ENCODE assay signal across 17 cellular contexts in the genomic region with DNA sequence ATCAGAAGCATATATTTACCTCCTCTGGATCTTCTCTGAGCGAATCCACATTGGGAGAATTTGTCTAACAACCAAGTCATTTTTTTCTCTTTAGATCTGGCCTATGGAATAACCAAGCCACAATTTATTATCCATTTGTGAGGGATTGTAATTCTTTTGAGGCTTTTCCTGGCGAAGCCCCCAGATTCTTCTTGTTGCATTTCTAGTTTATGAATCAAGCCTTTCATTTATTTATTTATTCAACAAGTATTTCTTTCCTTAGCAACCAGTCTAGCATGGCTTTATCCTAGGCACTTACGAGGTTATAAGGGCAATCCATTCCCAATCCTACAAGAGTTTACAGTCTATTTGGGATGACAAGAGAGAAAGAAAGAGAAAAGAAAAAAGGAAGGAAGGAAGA. TPM values are rescaled to one million over a fixed set of nuclear protein-coding genes. Genes with fewer than 3 reads are reported as not detected.
DNase-seq lines count a peak whose midpoint lies in the region; ATAC-seq and TF ChIP-seq lines count a peak whose summit lies in the region.
"Had no signal": no experiment of that assay in that cellular context is flagged by ENCODE, and none has a peak within 500 bp of the region (broad histone marks: within the 10 kb centered on the region; RNA-seq: fewer than 3 reads in every experiment).

No MANE protein-coding gene starts in this region.

- no peak overlapping the region for H3K9ac ChIP-seq in GM23248

- no peaks in the 10 kb centered on the region for H4K20me1 ChIP-seq in GM23248 (ENCODE audit: insufficient read depth)

- H3F3A ChIP-seq in GM23248 (ENCODE audit: insufficient read depth) = peaks cover 17% of the 10 kb centered on the region; the same call in 1 of the 2 replicates

- H3K79me2 ChIP-seq in GM23248 (ENCODE audit: insufficient read depth) = no peaks in the 10 kb centered on the region

- H3K27me3 ChIP-seq in GM23248 (replicated peaks; ENCODE audit: insufficient read depth) = no peaks in the 10 kb centered on the region
- H3K27me3 ChIP-seq: SJCRH30, uterus had no signal

- H3K4me3 ChIP-seq in AG04449 (ENCODE audit: low read depth, low read length) (no peak overlapping the region), GM23248 (no peak overlapping the region), astrocyte of the cerebellum (ENCODE audit: low read depth, low read length) (no peak overlapping the region), fibroblast of the aortic adventitia (ENCODE audit: low read depth, low read length) (no peak overlapping the region), coronary artery (no peak overlapping the region)
- H3K4me3 ChIP-seq: SJCRH30, uterus had no signal

- POLR2A ChIA-PET in AG04449 (lab: Yijun Ruan, JAX) = no interaction called here

- peak overlapping the region; percentile 64 for H3K27ac ChIP-seq in GM23248
- H3K27ac ChIP-seq in coronary artery = no peak overlapping the region
- H3K27ac ChIP-seq: SJCRH30, uterus had no signal

- in situ Hi-C loops in GM23248 (cut with MboI) (no loop called here), astrocyte of the cerebellum (cut with HindIII; ENCODE audit: low sequenced_read_pairs) (no loop called here)

- H3K36me3 ChIP-seq in GM23248 (ENCODE audit: low read depth) = no peaks in the 10 kb centered on the region
- H3K36me3 ChIP-seq: SJCRH30, uterus had no signal

- H3K9me2 ChIP-seq in GM23248 (ENCODE audit: insufficient read depth) = no peaks in the 10 kb centered on the region

- peak overlapping the region; percentile 17 for H3K4me2 ChIP-seq in GM23248 (ENCODE audit: unreplicated experiment)

- TF ChIP-seq CTCF in AG04449 (IDR thresholded peaks at IDR 0.05; ENCODE audit: insufficient read depth, low read length, missing control alignments) (no peak), astrocyte of the cerebellum (IDR thresholded peaks at IDR 0.05; ENCODE audit: low read depth, low read length, missing control alignments) (no peak), fibroblast of the aortic adventitia (IDR thresholded peaks at IDR 0.05; ENCODE audit: insufficient read depth, low read length) (no peak), coronary artery (IDR thresholded peaks at IDR 0.05) (no peak)

- CTCF ChIA-PET in AG04449 (lab: Yijun Ruan, JAX) = no interaction called here

- H3K4me1 ChIP-seq in GM23248 (ENCODE audit: insufficient read depth) = peaks cover 25% of the 10 kb centered on the region
- H3K4me1 ChIP-seq: SJCRH30, uterus had no signal

- WGBS in GM23248 (ENCODE audit: low coverage in 1 of 2, low lambda C conversion rate in 2 of 2, missing lambda C conversion rate in 2 of 2), 2 experiments = 57 to 62% methylated on average over 3 of the region's 3 CpGs

- no peaks in the 10 kb centered on the region for H3K9me3 ChIP-seq in GM23248 (ENCODE audit: low read depth)
- H3K9me3 ChIP-seq: SJCRH30, uterus had no signal

- no peak for ATAC-seq in GM21528 (IDR thresholded peaks at IDR 0.05; ENCODE audit: low FRiP score, unreplicated experiment)
- ATAC-seq: CD8-positive, alpha-beta T cell; left lobe of liver; T-helper 17 cell had no signal

- peak; percentile 82 for DNase-seq in AG04449 (ENCODE audit: low read depth, low spot score)
- DNase-seq in GM23248 = peak; percentile 85
- peak; percentile 92 for DNase-seq in astrocyte of the cerebellum (ENCODE audit: low read depth)
- DNase-seq in fibroblast of the aortic adventitia (ENCODE audit: low read depth) = peak; percentile 86
- DNase-seq in NCI-H446 (lab: John Stamatoyannopoulos, UW) = no peak
- DNase-seq in coronary artery (ENCODE audit: low spot score) = no peak
- DNase-seq in NAMALWA (ENCODE audit: low spot score) = no peak
- DNase-seq: activated gamma-delta T cell treated with Interleukin-2 at 50 U/mL for 16 hours; CD8-positive, alpha-beta T cell; DMS79; GOT3; retina; SJCRH30; T-helper 17 cell; uterus had no signal

- H2AFZ ChIP-seq in GM23248 = no peak overlapping the region

RNA-seq across cellular contexts. Expression of a gene that starts 18.4 kb away (rescaled TPM):
- total RNA-seq in GM23248 (2014; rRNA removed; shearing (Covaris generic)) = 14.4 and 22.4 TPM in 2 replicates
- polyA plus RNA-seq in GM23248 (2016; fragmentation: Nextera tagmentation; extraction: Ambion mirVana) = 1.8 TPM in 2 replicates
- total RNA-seq in fibroblast of the aortic adventitia (ENCODE audit: low replicate concordance) = 21.2 and 34.3 TPM in 2 replicates

RNA-seq across cellular contexts. Expression of a gene that starts 27.2 kb away (rescaled TPM):
- 19.2 and 29.1 TPM in 2 replicates for total RNA-seq in GM23248 (2014; rRNA removed; shearing (Covaris generic))
- 37.0 and 41.0 TPM in 2 replicates for polyA plus RNA-seq in GM23248 (2016; fragmentation: Nextera tagmentation; extraction: Ambion mirVana)
- total RNA-seq in fibroblast of the aortic adventitia (ENCODE audit: low replicate concordance) = 23.6 and 45.1 TPM in 2 replicates

Comparison
In these comparisons a context has a peak if more than half of its experiments do, and no peak if none do; other contexts are left out.
1. DNase-seq: peak in AG04449 (single experiment), GM23248 (single experiment), astrocyte of the cerebellum (single experiment) and fibroblast of the aortic adventitia (single experiment); none in NCI-H446 (0 of 2), coronary artery (single experiment) and NAMALWA (single experiment).